ENCODE assay signal across 2 cellular contexts in the genomic region with DNA sequence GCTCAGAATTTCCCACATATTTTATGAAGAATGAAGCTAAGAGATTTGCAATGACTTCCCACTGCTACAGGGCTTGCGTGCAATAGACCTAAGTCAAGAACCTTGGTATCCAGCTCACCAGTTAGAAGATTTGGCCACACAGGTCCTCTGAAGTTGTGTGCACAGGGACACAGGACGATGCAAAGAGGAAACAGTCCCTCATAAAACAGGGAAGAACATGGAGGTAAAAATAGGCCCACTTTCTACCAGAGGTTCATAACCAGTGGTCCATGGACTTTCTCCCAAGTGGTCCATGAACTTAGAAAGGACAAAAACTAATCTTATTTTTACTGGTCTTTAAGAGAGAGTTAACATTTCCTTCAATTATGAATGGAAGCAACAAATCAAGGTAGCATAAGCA.
TF ChIP-seq lines count a peak whose summit lies in the region.

No MANE protein-coding gene starts in this region.

TF ChIP-seq in HCT116, 20 proteins besides CTCF, POLR2A, EP300 and RAD21:
- TF ChIP-seq EZH2 (IDR thresholded peaks at IDR 0.05) (no peak), SRF (IDR thresholded peaks at IDR 0.05; ENCODE audit: low read depth) (no peak), JUND (IDR thresholded peaks at IDR 0.05) (no peak), EZH2phosphoT487 (IDR thresholded peaks at IDR 0.05; ENCODE audit: borderline replicate concordance) (no peak), POLR2AphosphoS5 (IDR thresholded peaks at IDR 0.05; ENCODE audit: low read depth, low read length) (no peak), YY1 (IDR thresholded peaks at IDR 0.05; ENCODE audit: extremely low read depth, insufficient replicate concordance, low read depth, low read length) (no peak)

TF ChIP-seq in GM12878, 131 proteins besides CTCF, POLR2A, EP300 and RAD21:
- TF ChIP-seq ZNF24 (IDR thresholded peaks at IDR 0.05) (no peak), LARP7 (IDR thresholded peaks at IDR 0.05) (no peak), E4F1 (IDR thresholded peaks at IDR 0.05; ENCODE audit: borderline replicate concordance, partially characterized antibody) (no peak), KLF5 (IDR thresholded peaks at IDR 0.05; ENCODE audit: partially characterized antibody) (no peak), ZNF592 (IDR thresholded peaks at IDR 0.05) (no peak), E2F8 (IDR thresholded peaks at IDR 0.05; ENCODE audit: low read depth, partially characterized antibody) (no peak), ZBTB11 (CRISPR knock-in tag; IDR thresholded peaks at IDR 0.05) (no peak), BACH1 (IDR thresholded peaks at IDR 0.05; ENCODE audit: borderline replicate concordance) (no peak), CEBPZ (IDR thresholded peaks at IDR 0.05; ENCODE audit: low read depth, low read length) (no peak), FOXM1 (IDR thresholded peaks at IDR 0.05; ENCODE audit: low read depth, low read length) (no peak), WRNIP1 (IDR thresholded peaks at IDR 0.05; ENCODE audit: borderline replicate concordance, low read depth, low read length) (no peak), BRCA1 (IDR thresholded peaks at IDR 0.05; ENCODE audit: low read depth, low read length) (no peak), NBN (IDR thresholded peaks at IDR 0.05) (no peak), RELA (IDR thresholded peaks at IDR 0.05; ENCODE audit: borderline replicate concordance, partially characterized antibody) (no peak), STAT3 (IDR thresholded peaks at IDR 0.05; ENCODE audit: low read depth, low read length) (no peak)
- TF ChIP-seq, protein P1, sequence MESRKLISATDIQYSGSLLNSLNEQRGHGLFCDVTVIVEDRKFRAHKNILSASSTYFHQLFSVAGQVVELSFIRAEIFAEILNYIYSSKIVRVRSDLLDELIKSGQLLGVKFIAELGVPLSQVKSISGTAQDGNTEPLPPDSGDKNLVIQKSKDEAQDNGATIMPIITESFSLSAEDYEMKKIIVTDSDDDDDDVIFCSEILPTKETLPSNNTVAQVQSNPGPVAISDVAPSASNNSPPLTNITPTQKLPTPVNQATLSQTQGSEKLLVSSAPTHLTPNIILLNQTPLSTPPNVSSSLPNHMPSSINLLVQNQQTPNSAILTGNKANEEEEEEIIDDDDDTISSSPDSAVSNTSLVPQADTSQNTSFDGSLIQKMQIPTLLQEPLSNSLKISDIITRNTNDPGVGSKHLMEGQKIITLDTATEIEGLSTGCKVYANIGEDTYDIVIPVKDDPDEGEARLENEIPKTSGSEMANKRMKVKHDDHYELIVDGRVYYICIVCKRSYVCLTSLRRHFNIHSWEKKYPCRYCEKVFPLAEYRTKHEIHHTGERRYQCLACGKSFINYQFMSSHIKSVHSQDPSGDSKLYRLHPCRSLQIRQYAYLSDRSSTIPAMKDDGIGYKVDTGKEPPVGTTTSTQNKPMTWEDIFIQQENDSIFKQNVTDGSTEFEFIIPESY (IDR thresholded peaks at IDR 0.05): no peak
